1 cellular context compared by ENCODE assay signal in genomic region chr3:184481924-184482671, GRCh38.
TF ChIP-seq lines count a peak whose summit lies in the region.

No MANE protein-coding gene starts in this region.

TF ChIP-seq in HEK293, 187 proteins besides CTCF, POLR2A, EP300 and RAD21 (continued from another document):
- no peak for TF ChIP-seq RBAK (tag by site-specific recombination; IDR thresholded peaks at IDR 0.05)
- TF ChIP-seq ZNF404 (tag by site-specific recombination; IDR thresholded peaks at IDR 0.05): no peak
- TF ChIP-seq ZNF704 (tag by site-specific recombination; IDR thresholded peaks at IDR 0.05): no peak
- 0 out of 2 replicates have a peak, but pooled peaks have one; percentile 5 for TF ChIP-seq PATZ1 (tag by site-specific recombination; IDR thresholded peaks at IDR 0.05)
- peak; percentile 55; the same call in 1 of the 2 replicates for TF ChIP-seq ZFP69B (tag by site-specific recombination; IDR thresholded peaks at IDR 0.05)
- no peak for TF ChIP-seq ZNF416 (tag by site-specific recombination; IDR thresholded peaks at IDR 0.05)
- no peak for TF ChIP-seq ZNF624 (tag by site-specific recombination; IDR thresholded peaks at IDR 0.05)
- 0 out of 2 replicates have a peak, but pooled peaks have one; percentile 40 for TF ChIP-seq ZNF366 (tag by site-specific recombination; conservative IDR thresholded peaks at IDR 0.05)
- TF ChIP-seq ZNF37A (tag by site-specific recombination; IDR thresholded peaks at IDR 0.05): no peak
- peak; percentile 21; the same call in 1 of the 2 replicates for TF ChIP-seq GLIS1 (tag by site-specific recombination; IDR thresholded peaks at IDR 0.05)
- TF ChIP-seq ZBTB48 (tag by site-specific recombination; IDR thresholded peaks at IDR 0.05): peak; percentile 89
- no peak for TF ChIP-seq ZNF239 (tag by site-specific recombination; IDR thresholded peaks at IDR 0.05)
- TF ChIP-seq GLI4 (tag by site-specific recombination; IDR thresholded peaks at IDR 0.05): no peak
- TF ChIP-seq YY2 (tag by site-specific recombination; IDR thresholded peaks at IDR 0.05): no peak
- TF ChIP-seq IKZF3 (tag by site-specific recombination; IDR thresholded peaks at IDR 0.05): peak; percentile 16; the same call in 1 of the 2 replicates
